11 cellular contexts compared by ENCODE assay signal in genomic region chr12:126789963-126790362, GRCh38.
"Had no signal": no experiment of that assay in that cellular context is flagged by ENCODE, and none has a peak within 500 bp of the region (broad histone marks: within the 10 kb centered on the region; RNA-seq: fewer than 3 reads in every experiment).

No MANE protein-coding gene starts in this region.

- H3K4me1 ChIP-seq: HAP-1 had no signal

- H3K4me3 Mint-ChIP-seq: GM23338, H9, HFFc6 had no signal

- H3K4me2 ChIP-seq: GM23338 had no signal

- H3K9me3 Mint-ChIP-seq: H9 had no signal

- H3K27ac Mint-ChIP-seq: GM23338, H9, HFFc6 had no signal

- H3K9ac ChIP-seq: GM23248 had no signal

- H3K9me3 ChIP-seq: HAP-1 had no signal

- H3K4me1 Mint-ChIP-seq: GM23338, H9 had no signal

- H3K36me3 ChIP-seq: HAP-1 had no signal

- ATAC-seq: GM23338, HCT116 had no signal

- H3K4me3 ChIP-seq: GM23248, GM23338, HAP-1 had no signal

- FAIRE-seq: H1, H54 had no signal

- DNase-seq: GM23248, GOT3, H7, H9, HCEC 1CT, HFFc6 had no signal

- H3K27ac ChIP-seq: GM23248 had no signal
